Comparison of ENCODE assay signal across 11 cellular contexts in genomic region chr12:123251403-123252076, GRCh38. TPM values are rescaled to one million over a fixed set of nuclear protein-coding genes. Genes with fewer than 3 reads are reported as not detected.
DNase-seq lines count a peak whose midpoint lies in the region; ATAC-seq and TF ChIP-seq lines count a peak whose summit lies in the region.
"Had no signal": no experiment of that assay in that cellular context is flagged by ENCODE, and none has a peak within 500 bp of the region (broad histone marks: within the 10 kb centered on the region; RNA-seq: fewer than 3 reads in every experiment).

No MANE protein-coding gene starts in this region.

- H3K4me2 ChIP-seq in PC-3 (ENCODE audit: low read length) (peak overlapping the region; percentile 53), trophoblast cell (ENCODE audit: low read length) (no peak overlapping the region)

- H3K4me3 ChIP-seq in CD8-positive, alpha-beta T cell (ENCODE audit: low read depth, low read length) = no peak overlapping the region
- H3K4me3 ChIP-seq in PC-3 (ENCODE audit: low read length) (0 out of 2 replicates have a peak overlapping the region, but pooled peaks have one; percentile 7), ectodermal cell (ENCODE audit: insufficient read depth, low read depth, low read length) (no peak overlapping the region), trophoblast cell (ENCODE audit: low read depth, low read length) (no peak overlapping the region)
- H3K4me3 ChIP-seq: tibial nerve had no signal

- H3K27ac Mint-ChIP-seq in CD8-positive, alpha-beta T cell = peak overlapping the region; percentile 79

- no peak overlapping the region for H3K4me3 Mint-ChIP-seq in CD8-positive, alpha-beta T cell

- CTCF ChIA-PET in CD8-positive, alpha-beta T cell (lab: Charles Lee) = interaction anchor here (0.7 to 1.8 kb wide), 2 partner anchors 12 to 13 kb away, joined by 4 to 5 read pairs; no protein-coding TSS in a partner anchor
- CTCF ChIA-PET in PC-3 (lab: Charles Lee) = interaction anchor here (0.6 to 1.8 kb wide), 2 partner anchors 14 to 128 kb away, joined by 4 to 6 read pairs; no protein-coding TSS in a partner anchor

- no peak for TF ChIP-seq CTCF in CD8-positive, alpha-beta T cell (IDR thresholded peaks at IDR 0.05)
- TF ChIP-seq CTCF in PC-3 (conservative IDR thresholded peaks at IDR 0.05; ENCODE audit: low read depth, low read length) = no peak

- H2AK5ac ChIP-seq in trophoblast cell (ENCODE audit: low read length) = no peak overlapping the region

- H3K23ac ChIP-seq in trophoblast cell (ENCODE audit: low read length) = no peak overlapping the region

- no peaks in the 10 kb centered on the region for H3K9me3 Mint-ChIP-seq in CD8-positive, alpha-beta T cell

- no peaks in the 10 kb centered on the region for H3K27me3 Mint-ChIP-seq in CD8-positive, alpha-beta T cell (ENCODE audit: low read depth)

- peaks cover 52% of the 10 kb centered on the region for H3K4me1 Mint-ChIP-seq in CD8-positive, alpha-beta T cell (ENCODE audit: low read depth)

- H3K79me1 ChIP-seq in trophoblast cell (ENCODE audit: low read length) = peaks cover 5% of the 10 kb centered on the region

- H3K36me3 Mint-ChIP-seq in CD8-positive, alpha-beta T cell = peaks cover 60% of the 10 kb centered on the region

- DNase-seq in CD8-positive, alpha-beta T cell = no peak
- DNase-seq in PC-3 (no peak), trophoblast cell (no peak), HK-2 (ENCODE audit: unreplicated experiment) (no peak), islet precursor cell (no peak), kidney tubule cell (ENCODE audit: low spot score) (no peak), activated gamma-delta T cell treated with Interleukin-2 at 50 U/mL for 16 hours (no peak)
- DNase-seq: hypothalamus; stimulated activated CD4-positive, alpha-beta T cell treated with anti-CD3 and anti-CD28 coated beads, Interleukin-2, amount 100 ng/mL, for 24 hours had no signal

- peak overlapping the region; percentile 13 for H3K4ac ChIP-seq in trophoblast cell (ENCODE audit: low read depth, low read length)

- H3K9ac ChIP-seq in PC-3 (ENCODE audit: low read length) (peak overlapping the region; percentile 86), trophoblast cell (ENCODE audit: low read length) (no peak overlapping the region)

- H4K20me1 ChIP-seq in PC-3 (ENCODE audit: low read length) = no peaks in the 10 kb centered on the region

- no peak overlapping the region for H3K14ac ChIP-seq in trophoblast cell (ENCODE audit: low read length)

- H3K4me1 ChIP-seq in CD8-positive, alpha-beta T cell (ENCODE audit: insufficient read depth, low read length) = peaks cover 37% of the 10 kb centered on the region
- H3K4me1 ChIP-seq in PC-3 (ENCODE audit: insufficient read depth, low read length) (peaks cover 21% of the 10 kb centered on the region), ectodermal cell (ENCODE audit: control insufficient read depth, insufficient read depth, low read length) (no peaks in the 10 kb centered on the region), trophoblast cell (ENCODE audit: control insufficient read depth in 1 of 2, insufficient read depth in 2 of 2, low read length in 2 of 2) (peaks cover 9 to 13% of the 10 kb centered on the region in 2 experiments)

- H2BK12ac ChIP-seq in trophoblast cell (ENCODE audit: low read length) = no peak overlapping the region

- no peak overlapping the region for H3K18ac ChIP-seq in trophoblast cell (ENCODE audit: low read length)

- H2BK120ac ChIP-seq in trophoblast cell (ENCODE audit: insufficient read depth, low read length, poor library complexity) = no peak overlapping the region

- no peaks in the 10 kb centered on the region for H3K27me3 ChIP-seq in CD8-positive, alpha-beta T cell (ENCODE audit: insufficient read depth, low read length)
- H3K27me3 ChIP-seq in PC-3 (ENCODE audit: low read length) = no peaks in the 10 kb centered on the region
- H3K27me3 ChIP-seq in ectodermal cell (ENCODE audit: control insufficient read depth, insufficient read depth, low read length, poor library complexity, severe bottlenecking) = no peaks in the 10 kb centered on the region
- no peaks in the 10 kb centered on the region for H3K27me3 ChIP-seq in trophoblast cell (ENCODE audit: insufficient read depth, low read length)
- H3K27me3 ChIP-seq: tibial nerve had no signal

- no peaks in the 10 kb centered on the region for H3K9me2 ChIP-seq in PC-3 (replicated peaks; ENCODE audit: low read length)

- 95 to 96% methylated on average over 8 of the region's 8 CpGs for WGBS in ectodermal cell, 2 experiments
- no CpG with 5 or more reads among the region's 8 CpGs for WGBS in trophoblast cell (ENCODE audit: extremely low coverage, insufficient coverage, insufficient read length)

- peaks cover 22% of the 10 kb centered on the region for H3K36me3 ChIP-seq in CD8-positive, alpha-beta T cell (ENCODE audit: insufficient read depth, low read length)
- H3K36me3 ChIP-seq in PC-3 (ENCODE audit: low read depth, low read length) (peaks cover 18% of the 10 kb centered on the region), ectodermal cell (ENCODE audit: control insufficient read depth, insufficient read depth, low read length) (peaks cover 27% of the 10 kb centered on the region), trophoblast cell (ENCODE audit: control insufficient read depth in 1 of 2, insufficient read depth in 2 of 2, low read length in 2 of 2) (peaks cover 38 to 46% of the 10 kb centered on the region in 2 experiments)

- POLR2A ChIA-PET in CD8-positive, alpha-beta T cell (lab: Charles Lee) = interaction anchor here (1.0 kb wide), 1 partner anchor 18 kb away, joined by 3 read pairs; the partner anchor contains the start of genes MPHOSPH9 and MTRFR
- POLR2A ChIA-PET in PC-3 (lab: Charles Lee; ENCODE audit: unreplicated experiment) = no interaction called here

- intact Hi-C loops in CD8-positive, alpha-beta T cell (cut with DNase I, micrococcal nuclease) = no loop called here
- intact Hi-C loops in PC-3 (cut with micrococcal nuclease) = no loop called here

- H3F3A ChIP-seq in PC-3 (ENCODE audit: low read length, unreplicated experiment) = peaks cover 3% of the 10 kb centered on the region

- H2BK5ac ChIP-seq in trophoblast cell (ENCODE audit: low read depth, low read length, poor library complexity) = no peak overlapping the region

- H3K27ac ChIP-seq in CD8-positive, alpha-beta T cell (ENCODE audit: low read depth, low read length) = no peak overlapping the region
- H3K27ac ChIP-seq in PC-3 (ENCODE audit: low read length) (peak overlapping the region; percentile 92), ectodermal cell (ENCODE audit: insufficient read depth, low read depth, low read length, poor library complexity, severe bottlenecking) (peak overlapping the region; percentile 36), trophoblast cell (ENCODE audit: low read depth, low read length) (no peak overlapping the region)

- H3K79me2 ChIP-seq in PC-3 (ENCODE audit: low read length) (peaks cover 54% of the 10 kb centered on the region), trophoblast cell (ENCODE audit: control insufficient read depth, insufficient read depth, low read length, poor library complexity) (no peaks in the 10 kb centered on the region)

- H4K12ac ChIP-seq in trophoblast cell (ENCODE audit: low read depth, low read length) = no peak overlapping the region

- no peak overlapping the region for H4K8ac ChIP-seq in trophoblast cell (ENCODE audit: low read depth, low read length)

- no peaks in the 10 kb centered on the region for H3K9me3 ChIP-seq in CD8-positive, alpha-beta T cell (ENCODE audit: low read length)
- H3K9me3 ChIP-seq in PC-3 (ENCODE audit: low read length) = no peaks in the 10 kb centered on the region
- no peaks in the 10 kb centered on the region for H3K9me3 ChIP-seq in ectodermal cell (ENCODE audit: control insufficient read depth, low read length)
- H3K9me3 ChIP-seq in trophoblast cell (ENCODE audit: insufficient read depth, low read depth, low read length) = peaks cover 9% of the 10 kb centered on the region
- H3K9me3 ChIP-seq: tibial nerve had no signal

- H4K91ac ChIP-seq in trophoblast cell (ENCODE audit: low read depth, low read length) = peak overlapping the region; percentile 32

- ATAC-seq in CD8-positive, alpha-beta T cell = no peak
- ATAC-seq in PC-3 = no peak

- BruUV-seq in PC-3 (replicated peaks; lab: Mats Ljungman, UMichigan) = no TSS peak

- H2AFZ ChIP-seq in PC-3 (ENCODE audit: low read length) (peak overlapping the region; percentile 45), trophoblast cell (ENCODE audit: insufficient read depth, low read length, poor library complexity) (peak overlapping the region; percentile 40)

RNA-seq across cellular contexts. Expression of gene MTRFR, which starts 18.3 kb away (rescaled TPM):
- total RNA-seq in CD8-positive, alpha-beta T cell = 10 to 100 TPM; 37.7 to 39.4 TPM
- total RNA-seq in PC-3 (2014; rRNA removed) = 15.9 and 23.2 TPM in 2 replicates
- 15.4 TPM for polyA plus RNA-seq in ectodermal cell (2013, experiment 1 of 4)
- 13.7 TPM for polyA plus RNA-seq in ectodermal cell (2013, experiment 2 of 4)
- polyA plus RNA-seq in ectodermal cell (2013, experiment 3 of 4) = 17.0 TPM
- 15.7 TPM for polyA plus RNA-seq in ectodermal cell (2013, experiment 4 of 4)
- polyA plus RNA-seq in trophoblast cell (2013) = 8.8 and 9.1 TPM in 2 replicates

RNA-seq across cellular contexts. Expression of gene MPHOSPH9, which starts 18.6 kb away (rescaled TPM):
- total RNA-seq in CD8-positive, alpha-beta T cell = 10 to 100 TPM; 82.2 to 84.4 TPM
- 34.2 and 42.5 TPM in 2 replicates for total RNA-seq in PC-3 (2014; rRNA removed)
- polyA plus RNA-seq in ectodermal cell (2013, experiment 1 of 4) = 76.3 TPM
- polyA plus RNA-seq in ectodermal cell (2013, experiment 2 of 4) = 64.4 TPM
- 61.2 TPM for polyA plus RNA-seq in ectodermal cell (2013, experiment 3 of 4)
- polyA plus RNA-seq in ectodermal cell (2013, experiment 4 of 4) = 55.3 TPM
- polyA plus RNA-seq in trophoblast cell (2013) = 16.0 and 16.5 TPM in 2 replicates

RNA-seq across cellular contexts. Expression of gene CDK2AP1, which starts 20.1 kb away (rescaled TPM):
- total RNA-seq in CD8-positive, alpha-beta T cell = 1 to 10 TPM; 3.8 to 4.1 TPM
- 162 and 175 TPM in 2 replicates for total RNA-seq in PC-3 (2014; rRNA removed)
- 244 TPM for polyA plus RNA-seq in ectodermal cell (2013, experiment 1 of 4)
- polyA plus RNA-seq in ectodermal cell (2013, experiment 2 of 4) = 218 TPM
- 171 TPM for polyA plus RNA-seq in ectodermal cell (2013, experiment 3 of 4)
- polyA plus RNA-seq in ectodermal cell (2013, experiment 4 of 4) = 195 TPM
- polyA plus RNA-seq in trophoblast cell (2013) = 232 and 240 TPM in 2 replicates

Comparison
In these comparisons a context has a peak if more than half of its experiments do, and no peak if none do; other contexts are left out.
1. H3K27ac ChIP-seq: peak in PC-3 (single experiment) and ectodermal cell (single experiment); none in CD8-positive, alpha-beta T cell (single experiment) and trophoblast cell (single experiment).
2. RNA of gene CDK2AP1, which starts 20.1 kb away (total RNA-seq): 162 to 175 TPM in PC-3; 3.8 to 4.1 TPM in CD8-positive, alpha-beta T cell; every median in the first group is over 10 times any median in the second.